10 cellular contexts compared by ENCODE assay signal in the genomic region with DNA sequence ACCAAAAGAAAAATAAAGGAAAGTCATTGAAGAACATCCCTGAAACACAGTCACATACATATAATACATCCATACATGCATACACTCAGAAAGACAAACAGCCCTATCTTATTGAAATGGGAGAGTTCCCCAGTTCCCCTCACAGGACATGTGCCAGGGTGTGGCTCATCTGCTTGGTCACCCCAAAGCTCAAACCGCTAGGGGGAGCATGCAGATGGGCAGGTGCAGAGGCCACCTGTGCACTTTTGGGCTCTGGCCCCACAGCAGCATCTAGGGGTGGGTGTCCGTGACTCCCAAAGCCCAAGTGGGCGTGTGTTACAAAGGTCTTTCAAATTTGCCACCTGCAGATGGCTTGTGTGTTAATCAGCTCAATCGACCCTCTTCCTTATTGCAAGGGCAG.
DNase-seq lines count a peak whose midpoint lies in the region; ATAC-seq, FAIRE-seq and TF ChIP-seq lines count a peak whose summit lies in the region.
"Had no signal": no experiment of that assay in that cellular context is flagged by ENCODE, and none has a peak within 500 bp of the region (broad histone marks: within the 10 kb centered on the region; RNA-seq: fewer than 3 reads in every experiment).

No MANE protein-coding gene starts in this region.

- no peak for FAIRE-seq in K562 (lab: Jason Lieb, UNC)
- FAIRE-seq: pancreas had no signal

- no peaks in the 10 kb centered on the region for H3K9me1 ChIP-seq in K562 (ENCODE audit: control insufficient read depth, insufficient read depth, low read length)

- H3K27me3 ChIP-seq in K562 (ENCODE audit: control insufficient read depth in 2 of 2, insufficient read depth in 2 of 2, low read length in 2 of 2): peaks cover 0 to 1% of the 10 kb centered on the region in 2 experiments; a peak in 2 of 5 replicates
- H3K27me3 ChIP-seq: pancreas had no signal

- no peaks in the 10 kb centered on the region for H3K36me3 ChIP-seq in K562 (ENCODE audit: control insufficient read depth, insufficient read depth, low read length)
- H3K36me3 ChIP-seq: pancreas had no signal

- DNase-seq in DMS 273 (lab: John Stamatoyannopoulos, UW; ENCODE audit: unreplicated experiment): peak; percentile 8
- DNase-seq in DMS 273 treated with DMSO at 0.1 percent for 48 hours (lab: John Stamatoyannopoulos, UW): no peak
- peak; percentile 41 for DNase-seq in HT-29 (ENCODE audit: low spot score)
- DNase-seq in K562 (ENCODE audit: extremely low read depth in 1 of 4, low spot score in 3 of 4): peak in 1 of 4 experiments; percentile 36
- DNase-seq in stimulated activated CD4-positive, alpha-beta T cell treated with anti-CD3 and anti-CD28 coated beads, Interleukin-15, amount 100 ng/mL, for 24 hours: peak; percentile 60
- DNase-seq in SK-N-DZ (ENCODE audit: low spot score): no peak

- CTCF ChIA-PET in K562 (lab: Yijun Ruan, JAX; ENCODE audit: low intra/inter-chr PET ratio): no interaction called here

- no peak for TF ChIP-seq POLR2A in K562 (conservative IDR thresholded peaks at IDR 0.05)

- H3K4me3 ChIP-seq in K562: no peak overlapping the region
- H3K4me3 ChIP-seq: pancreas had no signal

- no peak overlapping the region for H2AFZ ChIP-seq in K562 (ENCODE audit: low read depth, low read length)

- H3K9me3 ChIP-seq in K562 (replicated peaks; ENCODE audit: control insufficient read depth, insufficient read depth, low read depth, low read length): no peaks in the 10 kb centered on the region
- H3K9me3 ChIP-seq: pancreas had no signal

- POLR2A ChIA-PET in K562 (lab: Yijun Ruan, JAX): no interaction called here

- H4K20me1 ChIP-seq in K562 (replicated peaks; ENCODE audit: control insufficient read depth, insufficient read depth, low read length): no peaks in the 10 kb centered on the region

- 0% methylated on average over 4 of the region's 4 CpGs for WGBS in K562 (ENCODE audit: insufficient coverage, low coverage, missing lambda C conversion rate)

- peak; percentile 41 to 54 (median 51) for TF ChIP-seq CTCF in K562 (IDR thresholded peaks at IDR 0.05 in 2 of 3, conservative IDR thresholded peaks at IDR 0.05 in 1 of 3; ENCODE audit: insufficient read depth in 2 of 3, low read depth in 1 of 3, low read length in 3 of 3)

- TF ChIP-seq EP300 in K562 (IDR thresholded peaks at IDR 0.05; ENCODE audit: low read length): no peak

- peak in 1 of 2 experiments; percentile 17; a peak in 1 of 4 replicates for TF ChIP-seq RAD21 in K562 (CRISPR knock-in tag; conservative IDR thresholded peaks at IDR 0.05 in 1 of 2, IDR thresholded peaks at IDR 0.05 in 1 of 2)

- intact Hi-C loops in K562 (cut with micrococcal nuclease): no loop called here

- no peak overlapping the region for H3K4me2 ChIP-seq in K562 (ENCODE audit: insufficient read depth, low read length)
- H3K4me2 ChIP-seq: KMS-11 had no signal

- no peaks in the 10 kb centered on the region for H3K79me2 ChIP-seq in K562 (ENCODE audit: control insufficient read depth, insufficient read depth, low read length)

- H3K27ac ChIP-seq in K562 (ENCODE audit: extremely low read depth, low read depth, low read length): no peak overlapping the region
- H3K27ac ChIP-seq: KMS-11, pancreas had no signal

- in situ Hi-C loops in K562 (cut with MboI): no loop called here

- H3K9ac ChIP-seq in K562 (ENCODE audit: insufficient read depth in 1 of 2, low read depth in 2 of 2, low read length in 2 of 2): no peak overlapping the region
- H3K9ac ChIP-seq: KMS-11 had no signal

- ATAC-seq in K562 (peak; percentile 75), HG02571 (IDR thresholded peaks at IDR 0.05; ENCODE audit: unreplicated experiment) (no peak), HG02623 (IDR thresholded peaks at IDR 0.05; ENCODE audit: unreplicated experiment) (no peak)
- ATAC-seq: pancreas had no signal

- no TSS peak for BruUV-seq in K562 (replicated peaks; lab: Mats Ljungman, UMichigan)

- no peaks in the 10 kb centered on the region for H3K4me1 ChIP-seq in K562 (replicated peaks in 1 of 2; ENCODE audit: control insufficient read depth in 2 of 2, insufficient read depth in 2 of 2, low read length in 2 of 2)
- H3K4me1 ChIP-seq: pancreas had no signal

TF ChIP-seq in K562, 482 proteins besides CTCF, POLR2A, EP300 and RAD21:
- no peak for TF ChIP-seq ATF7 (IDR thresholded peaks at IDR 0.05)
- peak; percentile 55 for TF ChIP-seq CTCFL (IDR thresholded peaks at IDR 0.05; ENCODE audit: borderline replicate concordance, insufficient read depth, low read depth, low read length, poor library complexity, severe bottlenecking)

Comparison
In these comparisons a context has a peak if more than half of its experiments do, and no peak if none do; other contexts are left out.
1. DNase-seq: peak in DMS 273 (single experiment), HT-29 (single experiment) and stimulated activated CD4-positive, alpha-beta T cell treated with anti-CD3 and anti-CD28 coated beads, Interleukin-15, amount 100 ng/mL, for 24 hours (single experiment); none in DMS 273 treated with DMSO at 0.1 percent for 48 hours (single experiment) and SK-N-DZ (single experiment).